ENCODE assay signal across 8 cellular contexts in genomic region chr2:142670362-142670761, GRCh38.
"Had no signal": no experiment of that assay in that cellular context is flagged by ENCODE, and none has a peak within 500 bp of the region (broad histone marks: within the 10 kb centered on the region; RNA-seq: fewer than 3 reads in every experiment).

No MANE protein-coding gene starts in this region.

- FAIRE-seq: G401.6, GM12878, GM12891, GM12892, GM18507, GM19239 had no signal

- DNase-seq: GDM1, GF-D8 had no signal

- H3K4me3 ChIP-seq: GM12878 had no signal

- ATAC-seq: GM12878 had no signal
